In genomic region chr2:219060821-219061791, GRCh38 we compare ENCODE assay signal across 7 cellular contexts. TPM values are rescaled to one million over a fixed set of nuclear protein-coding genes. Genes with fewer than 3 reads are reported as not detected.
DNase-seq lines count a peak whose midpoint lies in the region; ATAC-seq and TF ChIP-seq lines count a peak whose summit lies in the region.

Gene IHH, minus strand, starts transcription at chr2:219060921. Its CDS starts 454 bp downstream, at chr2:219060467.

- no peak for ATAC-seq in HG03039 (IDR thresholded peaks at IDR 0.05; ENCODE audit: unreplicated experiment)

- H3K4me3 ChIP-seq in fibroblast of the aortic adventitia (ENCODE audit: low read depth, low read length), result peak within 1 kb of the TSS; percentile 22

- in situ Hi-C loops in GM13976 (cut with MboI; ENCODE audit: low sequenced_read_pairs, unreplicated experiment), result no loop called here

- peak; percentile 48 for DNase-seq in GM13976 (ENCODE audit: low spot score)
- DNase-seq in RPMI7951 (ENCODE audit: low read depth), result peak; percentile 11
- DNase-seq in fibroblast of the aortic adventitia (ENCODE audit: low read depth), result no peak
- peak; percentile 22 for DNase-seq in retina
- no peak for DNase-seq in activated effector memory CD4-positive, alpha-beta T cell treated with anti-CD3 and anti-CD28 coated beads, Interleukin-2, amount 50 U/mL, for 16 hours
- DNase-seq in effector CD4-positive, alpha-beta T cell, result no peak

- TF ChIP-seq CTCF in GM13976 (IDR thresholded peaks at IDR 0.05; ENCODE audit: borderline replicate concordance, control extremely low read depth, extremely low read depth, insufficient read depth, missing control alignments), result no peak
- no peak for TF ChIP-seq CTCF in fibroblast of the aortic adventitia (IDR thresholded peaks at IDR 0.05; ENCODE audit: insufficient read depth, low read length)

RNA-seq across cellular contexts. Expression of gene IHH, which starts in this region (rescaled TPM):
- total RNA-seq in RPMI7951 (2014; rRNA removed; shearing (Covaris generic)), result not detected in 2 replicates
- 0.09 TPM in 1 of 2 replicates, not detected in the other for total RNA-seq in fibroblast of the aortic adventitia (ENCODE audit: low replicate concordance)

Comparison
In these comparisons a context has a peak if more than half of its experiments do, and no peak if none do; other contexts are left out.
1. Peak in DNase-seq in RPMI7951; RNA of the gene not detected or under 1 TPM.
2. DNase-seq: peak in GM13976 (single experiment) and retina (single experiment); none in fibroblast of the aortic adventitia (single experiment), activated effector memory CD4-positive, alpha-beta T cell treated with anti-CD3 and anti-CD28 coated beads, Interleukin-2, amount 50 U/mL, for 16 hours (single experiment) and effector CD4-positive, alpha-beta T cell (single experiment).